In genomic region chr1:230066466-230067404, GRCh38 we compare ENCODE assay signal across 8 cellular contexts. TPM values are rescaled to one million over a fixed set of nuclear protein-coding genes. Genes with fewer than 3 reads are reported as not detected.
DNase-seq lines count a peak whose midpoint lies in the region; TF ChIP-seq lines count a peak whose summit lies in the region.

Gene GALNT2, plus strand, starts transcription at chr1:230067238. Its CDS starts 43 bp downstream, at chr1:230067281.

- DNase-seq in COLO668 (lab: John Stamatoyannopoulos, UW; ENCODE audit: unreplicated experiment) (peak; percentile 99), GM20000 (ENCODE audit: low spot score) (peak; percentile 99), HT-29 (ENCODE audit: low spot score) (peak; percentile 89), NOMO-1 (lab: John Stamatoyannopoulos, UW; ENCODE audit: unreplicated experiment in 2 of 2) (peak; percentile 87 to 93), lung microvascular endothelial cell (ENCODE audit: low read depth in 2 of 2) (peak; percentile 87 to 89)
- peak; percentile 91 for DNase-seq in activated CD8-positive, alpha-beta memory T cell treated with anti-CD3 and anti-CD28 coated beads for 24 hours
- DNase-seq in effector CD8-positive, alpha-beta T cell (lab: John Stamatoyannopoulos, UW), result peak; percentile 82
- peak; percentile 72 to 85 (median 85) for DNase-seq in stimulated activated CD4-positive, alpha-beta T cell treated with anti-CD3 and anti-CD28 coated beads, TNF-alpha, amount 100 ng/mL, for 4 hours (ENCODE audit: low read depth in 3 of 3)

- TF ChIP-seq CTCF in GM20000 (IDR thresholded peaks at IDR 0.05; ENCODE audit: extremely low read depth, missing control alignments), result no peak

RNA-seq across cellular contexts. Expression of gene GALNT2, which starts in this region (rescaled TPM):
- 23.6 and 25.5 TPM in 2 replicates for total RNA-seq in HT-29 (2014; rRNA removed; shearing (Covaris generic))
- total RNA-seq in lung microvascular endothelial cell, result 35.7 and 49.8 TPM in 2 replicates

Comparison
In these comparisons a context has a peak if more than half of its experiments do, and no peak if none do; other contexts are left out.
1. Peak in every context shown above with its lines: DNase-seq.